10 cellular contexts compared by ENCODE assay signal in genomic region chr2:24930768-24931167, GRCh38. TPM values are rescaled to one million over a fixed set of nuclear protein-coding genes. Genes with fewer than 3 reads are reported as not detected.
DNase-seq lines count a peak whose midpoint lies in the region; ATAC-seq and TF ChIP-seq lines count a peak whose summit lies in the region.
"Had no signal": no experiment of that assay in that cellular context is flagged by ENCODE, and none has a peak within 500 bp of the region (broad histone marks: within the 10 kb centered on the region; RNA-seq: fewer than 3 reads in every experiment).

No MANE protein-coding gene starts in this region.

- H3K4me3 ChIP-seq in GM12865 (ENCODE audit: low read depth, low read length) (no peak overlapping the region), brain microvascular endothelial cell (ENCODE audit: low read depth, low read length) (no peak overlapping the region)
- H3K4me3 ChIP-seq: skin epidermis had no signal

- no peaks in the 10 kb centered on the region for H3K36me3 Mint-ChIP-seq in glutamatergic neuron (ENCODE audit: unreplicated experiment)

- peak; percentile 72 for DNase-seq in GM12865 (ENCODE audit: low read depth)
- DNase-seq in Kasumi-1 (lab: John Stamatoyannopoulos, UW), result peak; percentile 51 to 63
- no peak for DNase-seq in glutamatergic neuron
- no peak for DNase-seq in NCI-H146 treated with DMSO at 0.1 percent for 48 hours (lab: John Stamatoyannopoulos, UW; ENCODE audit: unreplicated experiment)
- DNase-seq in pons (ENCODE audit: low spot score), result no peak
- no peak for DNase-seq in DMS79 treated with DMSO at 0.1 percent for 48 hours (lab: John Stamatoyannopoulos, UW)
- DNase-seq in brain microvascular endothelial cell, result no peak

- TF ChIP-seq CTCF in GM12865 (IDR thresholded peaks at IDR 0.05; ENCODE audit: insufficient read depth, low read depth, low read length, missing control alignments) (no peak), glutamatergic neuron (IDR thresholded peaks at IDR 0.05; ENCODE audit: partially characterized antibody, unreplicated experiment) (no peak), brain microvascular endothelial cell (IDR thresholded peaks at IDR 0.05; ENCODE audit: low read depth, low read length, missing control alignments) (no peak)

- peak overlapping the region; percentile 61 for H3K4me3 Mint-ChIP-seq in glutamatergic neuron (ENCODE audit: unreplicated experiment)

- in situ Hi-C loops in brain microvascular endothelial cell (cut with HindIII; ENCODE audit: low pct_ligation_motif_present, low sequenced_read_pairs), result no loop called here

- peaks cover 23% of the 10 kb centered on the region for H3K4me1 Mint-ChIP-seq in glutamatergic neuron (ENCODE audit: low read depth, unreplicated experiment)

- H3K36me3 ChIP-seq in brain microvascular endothelial cell (replicated peaks), result no peaks in the 10 kb centered on the region

- no peaks in the 10 kb centered on the region for H3K27me3 Mint-ChIP-seq in glutamatergic neuron (ENCODE audit: unreplicated experiment)

- no peak overlapping the region for H3K27ac ChIP-seq in brain microvascular endothelial cell
- H3K27ac ChIP-seq: epithelial cell of prostate, skin epidermis had no signal

- peak; percentile 73 for ATAC-seq in GM21423 (IDR thresholded peaks at IDR 0.05; ENCODE audit: unreplicated experiment)

- no peak overlapping the region for H3K27ac Mint-ChIP-seq in glutamatergic neuron (ENCODE audit: unreplicated experiment)

- H3K9me3 Mint-ChIP-seq in glutamatergic neuron (ENCODE audit: unreplicated experiment), result peaks cover 3% of the 10 kb centered on the region

- H3K27me3 ChIP-seq in brain microvascular endothelial cell (replicated peaks), result no peaks in the 10 kb centered on the region

RNA-seq across cellular contexts. Expression of gene ADCY3, which starts 10.7 kb away (rescaled TPM):
- total RNA-seq in glutamatergic neuron (ENCODE audit: unreplicated experiment), result 76.2 TPM

RNA-seq across cellular contexts. Expression of gene DNAJC27, which starts 41.0 kb away (rescaled TPM):
- total RNA-seq in glutamatergic neuron (ENCODE audit: unreplicated experiment), result 17.9 TPM

Comparison
In these comparisons a context has a peak if more than half of its experiments do, and no peak if none do; other contexts are left out.
1. DNase-seq: peak in GM12865 (single experiment) and Kasumi-1 (2 of 2); none in glutamatergic neuron (single experiment), NCI-H146 treated with DMSO at 0.1 percent for 48 hours (single experiment), pons (single experiment), DMS79 treated with DMSO at 0.1 percent for 48 hours (single experiment) and brain microvascular endothelial cell (single experiment).